7 cellular contexts compared by ENCODE assay signal in genomic region chr12:62604856-62605255, GRCh38.
DNase-seq lines count a peak whose midpoint lies in the region; TF ChIP-seq lines count a peak whose summit lies in the region.

No MANE protein-coding gene starts in this region.

- H3K4me3 ChIP-seq in H7 (ENCODE audit: insufficient read depth, low read depth, low read length) = peak overlapping the region; percentile 84; the same call in 1 of the 2 replicates
- H3K4me3 ChIP-seq in fibroblast of lung (replicated peaks in 1 of 4; ENCODE audit: control extremely low read depth in 1 of 4, insufficient read depth in 1 of 4, low read depth in 3 of 4, low read length in 4 of 4) = peak overlapping the region; percentile 85 to 99 (median 93)
- peak overlapping the region; percentile 90 for H3K4me3 ChIP-seq in smooth muscle cell

- H3K27ac ChIP-seq in fibroblast of lung (ENCODE audit: insufficient read depth, low read length) (peak overlapping the region; percentile 100), smooth muscle cell (ENCODE audit: low read depth) (no peak overlapping the region)

- no peaks in the 10 kb centered on the region for H3K9me3 ChIP-seq in fibroblast of lung (ENCODE audit: control insufficient read depth, insufficient read depth, low read depth, low read length)
- H3K9me3 ChIP-seq in smooth muscle cell (replicated peaks; ENCODE audit: low read depth) = no peaks in the 10 kb centered on the region

- H3K9ac ChIP-seq in fibroblast of lung (ENCODE audit: insufficient read depth, low read length) = peak overlapping the region; percentile 100
- peak overlapping the region; percentile 99 for H3K9ac ChIP-seq in smooth muscle cell (ENCODE audit: low read depth)

- no peak for TF ChIP-seq CTCF in fibroblast of lung (conservative IDR thresholded peaks at IDR 0.05 in 1 of 2, IDR thresholded peaks at IDR 0.05 in 1 of 2; ENCODE audit: low read depth in 1 of 2, low read length in 2 of 2)
- TF ChIP-seq CTCF in smooth muscle cell (IDR thresholded peaks at IDR 0.05; ENCODE audit: borderline replicate concordance, insufficient read depth, poor library complexity, severe bottlenecking) = no peak

- H3F3A ChIP-seq in smooth muscle cell (ENCODE audit: low read depth) = peaks cover 7% of the 10 kb centered on the region

- H3K79me2 ChIP-seq in fibroblast of lung (ENCODE audit: control insufficient read depth, insufficient read depth, low read length) (peaks cover 62% of the 10 kb centered on the region), smooth muscle cell (ENCODE audit: low read depth) (peaks cover 49% of the 10 kb centered on the region)

- H3K4me1 ChIP-seq in fibroblast of lung (ENCODE audit: control insufficient read depth, extremely low read depth, insufficient read depth, low read length) (peaks cover 2% of the 10 kb centered on the region), smooth muscle cell (ENCODE audit: low read depth) (peaks cover 28% of the 10 kb centered on the region)

- 23% methylated on average over 4 of the region's 4 CpGs for WGBS in smooth muscle cell (ENCODE audit: low lambda C conversion rate)

- H2AFZ ChIP-seq in fibroblast of lung (ENCODE audit: low read length) (no peak overlapping the region), smooth muscle cell (ENCODE audit: low read depth) (no peak overlapping the region)

- H3K36me3 ChIP-seq in H7 (replicated peaks; ENCODE audit: control insufficient read depth, insufficient read depth, low read length) (no peaks in the 10 kb centered on the region), fibroblast of lung (ENCODE audit: control insufficient read depth, insufficient read depth, low read length) (peaks cover 2% of the 10 kb centered on the region), smooth muscle cell (ENCODE audit: low read depth) (no peaks in the 10 kb centered on the region)

- no peaks in the 10 kb centered on the region for H4K20me1 ChIP-seq in fibroblast of lung (ENCODE audit: control insufficient read depth, extremely low read depth, insufficient read depth, low read length)
- peaks cover 54% of the 10 kb centered on the region for H4K20me1 ChIP-seq in smooth muscle cell (ENCODE audit: low read depth)

- H3K27me3 ChIP-seq in H7 (ENCODE audit: control insufficient read depth, insufficient read depth, low read length) = no peaks in the 10 kb centered on the region
- no peaks in the 10 kb centered on the region for H3K27me3 ChIP-seq in fibroblast of lung (ENCODE audit: control insufficient read depth, insufficient read depth, low read length)
- no peaks in the 10 kb centered on the region for H3K27me3 ChIP-seq in smooth muscle cell (ENCODE audit: low read depth)

- DNase-seq in H7 (no peak), T follicular helper cell (ENCODE audit: low read depth) (peak; percentile 5), fibroblast of lung (ENCODE audit: low read depth in 2 of 2) (peak; percentile 25 to 67), smooth muscle cell (lab: John Stamatoyannopoulos, UW; ENCODE audit: unreplicated experiment) (no peak), amygdala (lab: John Stamatoyannopoulos, UW) (no peak), NCI-H146 (lab: John Stamatoyannopoulos, UW) (no peak), putamen (ENCODE audit: low spot score) (no peak)

- peak overlapping the region; percentile 92 for H3K4me2 ChIP-seq in fibroblast of lung (ENCODE audit: extremely low read depth, insufficient read depth, low read length)
- peak overlapping the region; percentile 98 for H3K4me2 ChIP-seq in smooth muscle cell

Comparison
In these comparisons a context has a peak if more than half of its experiments do, and no peak if none do; other contexts are left out.
1. DNase-seq: peak in T follicular helper cell (single experiment) and fibroblast of lung (2 of 2); none in H7 (single experiment), smooth muscle cell (single experiment), amygdala (0 of 56), NCI-H146 (single experiment) and putamen (single experiment).
2. Peak in every context shown above with its lines, with median percentiles within 50 percentile points of each other: H3K4me3 ChIP-seq.